ENCODE assay signal across 9 cellular contexts in the genomic region with DNA sequence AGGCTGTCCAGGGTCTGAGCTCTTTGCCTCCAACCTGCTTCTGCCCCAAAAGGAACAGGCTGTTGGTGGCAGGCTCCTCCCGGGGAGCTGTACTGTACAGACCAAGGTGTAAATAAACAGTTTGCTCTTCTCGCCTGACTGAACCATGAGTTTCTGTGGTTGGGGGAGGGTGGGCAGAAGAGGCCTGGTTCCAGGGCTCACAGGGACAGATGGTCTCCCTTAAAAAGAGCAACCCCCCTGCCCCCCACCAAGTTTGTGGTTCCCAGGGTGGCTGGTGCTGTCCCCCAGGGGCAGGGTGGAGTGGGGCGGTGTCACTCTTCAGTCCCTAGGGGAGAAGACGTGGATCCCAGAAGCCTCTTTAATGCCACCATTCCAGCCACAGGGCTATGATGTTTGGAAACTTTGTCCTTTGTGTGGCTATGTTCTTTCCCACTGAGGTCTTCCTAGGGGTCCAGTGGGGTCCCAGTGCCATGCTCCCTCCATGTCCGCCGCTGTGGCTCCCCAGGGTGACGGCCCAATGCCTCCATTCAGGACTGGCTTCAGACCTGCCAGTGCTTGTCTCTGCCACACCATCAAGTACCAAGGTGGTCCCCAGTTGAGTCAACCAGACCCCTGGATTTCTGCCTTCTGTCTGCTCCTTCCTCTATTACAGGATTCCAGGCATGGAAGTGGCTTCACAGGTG.
DNase-seq lines count a peak whose midpoint lies in the region; ATAC-seq and TF ChIP-seq lines count a peak whose summit lies in the region.
"Had no signal": no experiment of that assay in that cellular context is flagged by ENCODE, and none has a peak within 500 bp of the region (broad histone marks: within the 10 kb centered on the region; RNA-seq: fewer than 3 reads in every experiment).

No MANE protein-coding gene starts in this region.

- peak; percentile 67 for ATAC-seq in GM19023 (IDR thresholded peaks at IDR 0.05; ENCODE audit: unreplicated experiment)
- ATAC-seq in HG02642 (IDR thresholded peaks at IDR 0.05; ENCODE audit: poor library complexity, unreplicated experiment): peak; percentile 62
- ATAC-seq in stimulated activated naive CD8-positive, alpha-beta T cell treated with anti-CD3 and anti-CD28 coated beads, Interleukin-15, Interleukin-2, amounts not matched to agents 100 U/mL and 50 U/mL, for 24 hours: no peak
- no peak for ATAC-seq in activated CD8-positive, alpha-beta T cell treated with anti-CD3 and anti-CD28 coated beads, Interleukin-2, amount 10 ng/mL, durations not matched to agents 7 days and 5 days
- ATAC-seq: activated naive CD4-positive, alpha-beta T cell treated with anti-CD3 and anti-CD28 coated beads, Interleukin-2, amount 50 U/mL, for 72 hours; right cardiac atrium had no signal

- POLR2A ChIA-PET in activated CD8-positive, alpha-beta T cell treated with anti-CD3 and anti-CD28 coated beads, Interleukin-2, amount 10 ng/mL, durations not matched to agents 7 days and 5 days (lab: Charles Lee): no interaction called here

- peaks cover 17% of the 10 kb centered on the region for H3K4me1 Mint-ChIP-seq in activated CD8-positive, alpha-beta T cell treated with anti-CD3 and anti-CD28 coated beads, Interleukin-2, amount 10 ng/mL, durations not matched to agents 7 days and 5 days (ENCODE audit: low read depth)

- intact Hi-C loops in spleen (cut with DNase I; ENCODE audit: low total_unique reads): no loop called here

- DNase-seq in NCI-H2171 treated with DMSO at 0.1 percent for 48 hours (lab: John Stamatoyannopoulos, UW): peak; percentile 92
- DNase-seq in spleen: peak; percentile 86
- no peak for DNase-seq in stimulated activated naive CD8-positive, alpha-beta T cell treated with anti-CD3 and anti-CD28 coated beads, Interleukin-15, Interleukin-2, amounts not matched to agents 100 U/mL and 50 U/mL, for 24 hours
- DNase-seq in activated CD8-positive, alpha-beta T cell treated with anti-CD3 and anti-CD28 coated beads, Interleukin-2, amount 10 ng/mL, durations not matched to agents 7 days and 5 days: no peak
- no peak for DNase-seq in A172 (ENCODE audit: low spot score)

- no peak overlapping the region for H3K27ac Mint-ChIP-seq in activated CD8-positive, alpha-beta T cell treated with anti-CD3 and anti-CD28 coated beads, Interleukin-2, amount 10 ng/mL, durations not matched to agents 7 days and 5 days
- H3K27ac Mint-ChIP-seq: activated naive CD4-positive, alpha-beta T cell treated with anti-CD3 and anti-CD28 coated beads, Interleukin-2, amount 50 U/mL, for 72 hours had no signal

- H3K27ac ChIP-seq in spleen: peak overlapping the region in 4 of 8 donors; percentile 67 to 82 (median 74)

- 59 to 82% (median 74%) methylated on average over 7 of the region's 7 CpGs for whole genome bisulfite sequencing in spleen, 5 donors

- H3K4me1 ChIP-seq in spleen: peaks cover 5 to 75% (median 47%) of the 10 kb centered on the region in 6 donors

- TF ChIP-seq CTCF in spleen (IDR thresholded peaks at IDR 0.05 in 8 of 11, conservative IDR thresholded peaks at IDR 0.05 in 3 of 11): no peak

- no peak for TF ChIP-seq POLR2A in spleen (IDR thresholded peaks at IDR 0.05)

- CTCF ChIA-PET in activated CD8-positive, alpha-beta T cell treated with anti-CD3 and anti-CD28 coated beads, Interleukin-2, amount 10 ng/mL, durations not matched to agents 7 days and 5 days (lab: Charles Lee): interaction anchor here (1.0 kb wide), 1 partner anchor 304 kb away, joined by 5 read pairs; no protein-coding TSS in a partner anchor

- no peaks in the 10 kb centered on the region for H3K27me3 ChIP-seq in spleen (replicated peaks in 1 of 7)

- H3K9me3 ChIP-seq in spleen: no peaks in the 10 kb centered on the region

- H3K36me3 Mint-ChIP-seq in activated CD8-positive, alpha-beta T cell treated with anti-CD3 and anti-CD28 coated beads, Interleukin-2, amount 10 ng/mL, durations not matched to agents 7 days and 5 days (ENCODE audit: low read depth): peaks cover 4% of the 10 kb centered on the region
- H3K36me3 Mint-ChIP-seq: activated naive CD4-positive, alpha-beta T cell treated with anti-CD3 and anti-CD28 coated beads, Interleukin-2, amount 50 U/mL, for 72 hours had no signal

- no peaks in the 10 kb centered on the region for H3K27me3 Mint-ChIP-seq in activated CD8-positive, alpha-beta T cell treated with anti-CD3 and anti-CD28 coated beads, Interleukin-2, amount 10 ng/mL, durations not matched to agents 7 days and 5 days (ENCODE audit: low read depth)

- H3K36me3 ChIP-seq in spleen: peaks cover 0 to 4% (median 0%) of the 10 kb centered on the region in 6 donors

- H3K4me3 Mint-ChIP-seq in activated CD8-positive, alpha-beta T cell treated with anti-CD3 and anti-CD28 coated beads, Interleukin-2, amount 10 ng/mL, durations not matched to agents 7 days and 5 days: no peak overlapping the region

- H3K9me3 Mint-ChIP-seq in activated CD8-positive, alpha-beta T cell treated with anti-CD3 and anti-CD28 coated beads, Interleukin-2, amount 10 ng/mL, durations not matched to agents 7 days and 5 days (ENCODE audit: insufficient read depth): no peaks in the 10 kb centered on the region
- H3K9me3 Mint-ChIP-seq: activated naive CD4-positive, alpha-beta T cell treated with anti-CD3 and anti-CD28 coated beads, Interleukin-2, amount 50 U/mL, for 72 hours had no signal

- no peak overlapping the region for H3K4me3 ChIP-seq in spleen

Comparison
In these comparisons a context has a peak if more than half of its experiments do, and no peak if none do; other contexts are left out.
1. ATAC-seq: peak in GM19023 (single experiment) and HG02642 (single experiment); none in stimulated activated naive CD8-positive, alpha-beta T cell treated with anti-CD3 and anti-CD28 coated beads, Interleukin-15, Interleukin-2, amounts not matched to agents 100 U/mL and 50 U/mL, for 24 hours (single experiment) and activated CD8-positive, alpha-beta T cell treated with anti-CD3 and anti-CD28 coated beads, Interleukin-2, amount 10 ng/mL, durations not matched to agents 7 days and 5 days (single experiment).
2. DNase-seq: peak in NCI-H2171 treated with DMSO at 0.1 percent for 48 hours (single experiment) and spleen (single experiment); none in stimulated activated naive CD8-positive, alpha-beta T cell treated with anti-CD3 and anti-CD28 coated beads, Interleukin-15, Interleukin-2, amounts not matched to agents 100 U/mL and 50 U/mL, for 24 hours (single experiment), activated CD8-positive, alpha-beta T cell treated with anti-CD3 and anti-CD28 coated beads, Interleukin-2, amount 10 ng/mL, durations not matched to agents 7 days and 5 days (single experiment) and A172 (single experiment).